Comparison of ENCODE assay signal across 16 cellular contexts in the genomic region with DNA sequence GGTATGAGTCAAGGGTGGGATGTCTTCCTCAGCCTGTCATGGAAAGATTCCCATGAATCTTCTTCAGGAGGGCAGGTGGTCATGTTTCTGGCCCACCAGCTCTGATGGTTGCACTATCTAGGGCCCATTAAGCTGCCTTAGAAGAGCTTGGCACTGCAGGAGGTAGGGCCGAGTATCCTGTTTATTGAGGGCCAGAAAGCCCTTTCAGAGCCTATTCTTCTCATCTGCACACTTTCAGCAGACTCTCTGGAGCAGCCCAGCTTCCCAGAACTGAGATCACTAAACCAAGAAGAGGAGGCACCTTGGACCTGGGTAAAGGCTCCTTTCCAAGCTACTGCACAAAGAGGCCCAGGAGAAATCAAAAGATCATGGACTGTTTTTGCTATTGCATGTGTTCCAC.
"Had no signal": no experiment of that assay in that cellular context is flagged by ENCODE, and none has a peak within 500 bp of the region (broad histone marks: within the 10 kb centered on the region; RNA-seq: fewer than 3 reads in every experiment).

No MANE protein-coding gene starts in this region.

- H3K27me3 ChIP-seq: heart left ventricle, sigmoid colon, upper lobe of left lung, uterus had no signal

- H3K4me3 ChIP-seq: heart left ventricle, sigmoid colon, skin epidermis, stomach, thoracic aorta, upper lobe of left lung, uterus had no signal

- ATAC-seq: heart left ventricle, left lobe of liver had no signal

- H3K4me1 ChIP-seq: stomach, upper lobe of left lung had no signal

- H3K9me3 ChIP-seq: heart left ventricle, sigmoid colon, stomach, thoracic aorta, upper lobe of left lung, uterus had no signal

- DNase-seq: effector memory CD4-positive, alpha-beta T cell; heart left ventricle; hippocampal formation; mammary epithelial cell; occipital lobe; sigmoid colon; stimulated activated CD4-positive, alpha-beta T cell treated with anti-CD3 and anti-CD28 coated beads, Interleukin-2, amount 100 ng/mL, for 24 hours; stimulated activated CD4-positive, alpha-beta T cell treated with anti-CD3 and anti-CD28 coated beads, Interleukin-4, amount 100 ng/mL, for 4 hours; stimulated activated naive CD4-positive, alpha-beta T cell; stomach; substantia nigra; upper lobe of left lung; uterus had no signal

- H3K36me3 ChIP-seq: heart left ventricle, sigmoid colon, stomach, thoracic aorta, upper lobe of left lung, uterus had no signal

- H3K27ac ChIP-seq: stomach, thoracic aorta, upper lobe of left lung had no signal
